Comparison of ENCODE assay signal across 1 cellular context in genomic region chr12:27696293-27696652, GRCh38.
A peak's percentile ranks its signal among the peaks of the same experiment; 100 is the strongest.
TF ChIP-seq lines count a peak whose summit lies in the region.

Gene REP15 (plus strand): TSS chr12:27696447. CDS start chr12:27696563, 116 bp downstream.

TF ChIP-seq in HepG2, 621 proteins besides CTCF, POLR2A, EP300 and RAD21 (continued from another document and continues in another):
- TF ChIP-seq ZNF350 (CRISPR knock-in tag; IDR thresholded peaks at IDR 0.05; ENCODE audit: borderline replicate concordance, low read depth) (no peak), ZNF781 (CRISPR knock-in tag; IDR thresholded peaks at IDR 0.05; ENCODE audit: borderline replicate concordance, not compliant biosample characterization) (no peak), XBP1 (CRISPR knock-in tag; IDR thresholded peaks at IDR 0.05) (no peak), NFAT5 (CRISPR knock-in tag; IDR thresholded peaks at IDR 0.05) (no peak), MAFG (CRISPR knock-in tag; IDR thresholded peaks at IDR 0.05) (no peak), GPBP1L1 (CRISPR knock-in tag; IDR thresholded peaks at IDR 0.05) (no peak), ZFP1 (CRISPR knock-in tag; IDR thresholded peaks at IDR 0.05) (no peak), ZMAT5 (CRISPR knock-in tag; IDR thresholded peaks at IDR 0.05; ENCODE audit: borderline replicate concordance, low read depth) (no peak), HCFC1 (IDR thresholded peaks at IDR 0.05; ENCODE audit: low read depth, low read length) (no peak), ARID3A (IDR thresholded peaks at IDR 0.05; ENCODE audit: low read depth, low read length) (0 out of 2 replicates have a peak, but pooled peaks have one; percentile 22), DZIP1 (CRISPR knock-in tag; IDR thresholded peaks at IDR 0.05) (no peak), ASH2L (IDR thresholded peaks at IDR 0.05; ENCODE audit: insufficient read length, low read depth, low read length) (no peak), RELA (CRISPR knock-in tag; IDR thresholded peaks at IDR 0.05) (no peak), TARDBP (CRISPR knock-in tag; IDR thresholded peaks at IDR 0.05) (0 out of 2 replicates have a peak, but pooled peaks have one; percentile 17), GLMP (CRISPR knock-in tag; IDR thresholded peaks at IDR 0.05; ENCODE audit: borderline replicate concordance) (no peak), ZNF335 (CRISPR knock-in tag; IDR thresholded peaks at IDR 0.05) (no peak), ZNF24 (IDR thresholded peaks at IDR 0.05) (no peak), SNAI1 (CRISPR knock-in tag; IDR thresholded peaks at IDR 0.05; ENCODE audit: borderline replicate concordance) (no peak), KAT7 (CRISPR knock-in tag; IDR thresholded peaks at IDR 0.05; ENCODE audit: borderline replicate concordance) (no peak), PHF8 (CRISPR knock-in tag; IDR thresholded peaks at IDR 0.05) (no peak), ZFP36 (IDR thresholded peaks at IDR 0.05; ENCODE audit: borderline replicate concordance, low read depth, low read length, partially characterized antibody) (no peak), ZNF646 (CRISPR knock-in tag; IDR thresholded peaks at IDR 0.05) (no peak), MLX (CRISPR knock-in tag; IDR thresholded peaks at IDR 0.05) (no peak), RBM39 (IDR thresholded peaks at IDR 0.05; ENCODE audit: low read depth, low read length, poor library complexity, severe bottlenecking) (no peak), ZNF275 (CRISPR knock-in tag; IDR thresholded peaks at IDR 0.05; ENCODE audit: borderline replicate concordance) (no peak), ELK4 (CRISPR knock-in tag; IDR thresholded peaks at IDR 0.05; ENCODE audit: borderline replicate concordance) (no peak)
